In the genomic region with DNA sequence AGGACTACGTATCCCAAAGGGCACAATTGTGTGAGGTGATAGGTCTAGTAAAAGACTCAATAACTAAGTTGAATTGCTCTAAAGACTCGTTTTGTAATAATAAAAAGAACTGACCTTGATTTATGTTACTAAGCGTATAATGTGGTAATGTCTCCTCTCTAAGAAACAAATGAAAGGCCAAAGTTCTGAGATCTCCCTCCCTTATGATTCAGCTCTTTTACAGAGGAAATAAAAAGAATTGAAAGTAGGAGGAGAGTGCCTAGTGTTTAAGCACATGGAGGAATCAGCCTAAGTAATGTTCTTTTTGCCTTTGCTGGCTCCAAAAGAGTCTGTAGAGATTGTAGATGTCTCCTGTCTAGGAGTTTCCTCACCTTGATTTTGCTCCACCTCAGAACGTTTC, we compare ENCODE assay signal across 25 cellular contexts.
"Had no signal": no experiment of that assay in that cellular context is flagged by ENCODE, and none has a peak within 500 bp of the region (broad histone marks: within the 10 kb centered on the region; RNA-seq: fewer than 3 reads in every experiment).

No MANE protein-coding gene starts in this region.

- H3K4me1 ChIP-seq: SJCRH30 had no signal

- DNase-seq: activated CD4-positive, alpha-beta memory T cell treated with anti-CD3 and anti-CD28 coated beads for 36 hours; activated CD4-positive, alpha-beta T cell treated with anti-CD3 and anti-CD28 coated beads, Interleukin-2, amount 10 ng/mL, durations not matched to agents 7 days and 5 days; activated CD4-positive, CD25-positive, alpha-beta regulatory T cell; activated CD8-positive, alpha-beta memory T cell treated with anti-CD3 and anti-CD28 coated beads for 24 hours; activated effector memory CD4-positive, alpha-beta T cell treated with anti-CD3 and anti-CD28 coated beads, Interleukin-2, amount 50 U/mL, for 16 hours; activated naive CD4-positive, alpha-beta T cell treated with Interleukin-2 at 50 U/mL for 16 hours; activated naive CD8-positive, alpha-beta T cell treated with anti-CD3 and anti-CD28 coated beads, Interleukin-2, amount 50 U/mL, for 24 hours; activated T-cell treated with anti-CD3 and anti-CD28 coated beads, Interleukin-2, amount 50 U/mL, for 4 hours; amygdala; MM.1S; NCI-H1092 treated with DMSO at 0.1 percent for 48 hours; NCI-H1417 treated with DMSO at 0.1 percent for 48 hours; NCI-H1694; NCI-H2029; NCI-H2107; NCI-H2171 treated with DMSO at 0.1 percent for 48 hours; NCI-H226; NCI-H526 treated with DMSO at 0.1 percent for 48 hours; NCI-H82; Right ventricle myocardium superior; SJCRH30; SK-N-SH; T-helper 1 cell had no signal

- H3K36me3 ChIP-seq: SJCRH30 had no signal

- H3K9me3 ChIP-seq: SJCRH30, SK-N-SH had no signal

- H3K27me3 ChIP-seq: SJCRH30 had no signal

- H3K27ac ChIP-seq: RWPE1, SJCRH30, VCaP had no signal

- H3K4me2 ChIP-seq: SK-N-SH had no signal

- H3K9ac ChIP-seq: SK-N-SH had no signal

- H3K4me3 ChIP-seq: SJCRH30 had no signal
